1 cellular context compared by ENCODE assay signal in the genomic region with DNA sequence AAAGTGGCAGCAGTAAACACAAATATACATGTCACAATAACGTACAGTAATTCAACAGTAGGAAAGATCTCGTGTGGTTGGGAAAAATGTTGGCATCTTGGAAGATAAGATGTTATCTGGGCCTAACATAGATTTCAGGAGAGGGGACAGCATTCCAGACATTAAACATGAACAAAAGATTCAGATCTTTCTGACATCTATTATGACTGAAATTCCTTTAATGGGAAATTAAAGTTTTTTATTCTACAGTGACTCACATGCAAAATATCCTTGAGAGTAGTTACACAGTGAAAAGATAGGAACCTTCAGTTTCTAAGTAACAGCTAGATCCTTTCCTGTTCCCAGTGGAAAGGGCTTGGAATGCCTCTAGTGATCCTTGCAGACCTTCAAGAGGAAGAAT.
TF ChIP-seq lines count a peak whose summit lies in the region.

No MANE protein-coding gene starts in this region.

TF ChIP-seq in SK-N-SH, 30 proteins besides CTCF, POLR2A, EP300 and RAD21:
- TF ChIP-seq GABPA (IDR thresholded peaks at IDR 0.05; ENCODE audit: low read depth) (no peak), TAF1 (IDR thresholded peaks at IDR 0.05; ENCODE audit: borderline replicate concordance, low read depth, low read length) (no peak; the same call in 1 of the 2 replicates), RFX5 (IDR thresholded peaks at IDR 0.05; ENCODE audit: low read length) (no peak), RXRA (IDR thresholded peaks at IDR 0.05; ENCODE audit: borderline replicate concordance, low read depth) (peak; percentile 63; the same call in 1 of the 2 replicates), FOSL2 (IDR thresholded peaks at IDR 0.05; ENCODE audit: borderline replicate concordance, low read depth) (peak; percentile 71; the same call in 1 of the 2 replicates), FOXJ3 (CRISPR knock-in tag; IDR thresholded peaks at IDR 0.05) (no peak), GATA2 (CRISPR knock-in tag; IDR thresholded peaks at IDR 0.05) (no peak), RCOR1 (IDR thresholded peaks at IDR 0.05; ENCODE audit: low read length) (0 out of 2 replicates have a peak, but pooled peaks have one; percentile 19), JUND (IDR thresholded peaks at IDR 0.05) (peak; percentile 93), NRF1 (IDR thresholded peaks at IDR 0.05; ENCODE audit: low read depth, low read length) (no peak), SMC3 (IDR thresholded peaks at IDR 0.05; ENCODE audit: low read depth, low read length) (no peak), CHD2 (IDR thresholded peaks at IDR 0.05; ENCODE audit: low read length, partially characterized antibody) (no peak), NFIC (IDR thresholded peaks at IDR 0.05; ENCODE audit: borderline replicate concordance) (peak; percentile 81), TCF12 (IDR thresholded peaks at IDR 0.05) (peak; percentile 95), YY1 (IDR thresholded peaks at IDR 0.05; ENCODE audit: low read depth) (no peak), FOXM1 (IDR thresholded peaks at IDR 0.05; ENCODE audit: low read depth) (peak; percentile 79), MEF2A (IDR thresholded peaks at IDR 0.05; ENCODE audit: borderline replicate concordance, low read depth) (peak; percentile 80), SIN3A (IDR thresholded peaks at IDR 0.05; ENCODE audit: borderline replicate concordance, low read depth, low read length) (no peak; the same call in 1 of the 2 replicates), ELF1 (IDR thresholded peaks at IDR 0.05) (no peak), EZH2phosphoT487 (IDR thresholded peaks at IDR 0.05; ENCODE audit: borderline replicate concordance, low read depth) (no peak), TEAD4 (IDR thresholded peaks at IDR 0.05; ENCODE audit: borderline replicate concordance, insufficient read depth) (peak; percentile 90), MXI1 (IDR thresholded peaks at IDR 0.05; ENCODE audit: low read depth, low read length) (no peak), POLR2AphosphoS5 (IDR thresholded peaks at IDR 0.05; ENCODE audit: low read depth, low read length) (peak; percentile 68)
- TF ChIP-seq, protein P1, sequence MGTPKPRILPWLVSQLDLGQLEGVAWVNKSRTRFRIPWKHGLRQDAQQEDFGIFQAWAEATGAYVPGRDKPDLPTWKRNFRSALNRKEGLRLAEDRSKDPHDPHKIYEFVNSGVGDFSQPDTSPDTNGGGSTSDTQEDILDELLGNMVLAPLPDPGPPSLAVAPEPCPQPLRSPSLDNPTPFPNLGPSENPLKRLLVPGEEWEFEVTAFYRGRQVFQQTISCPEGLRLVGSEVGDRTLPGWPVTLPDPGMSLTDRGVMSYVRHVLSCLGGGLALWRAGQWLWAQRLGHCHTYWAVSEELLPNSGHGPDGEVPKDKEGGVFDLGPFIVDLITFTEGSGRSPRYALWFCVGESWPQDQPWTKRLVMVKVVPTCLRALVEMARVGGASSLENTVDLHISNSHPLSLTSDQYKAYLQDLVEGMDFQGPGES (IDR thresholded peaks at IDR 0.05; ENCODE audit: low read depth, low read length) = no peak
- TF ChIP-seq, protein P2, sequence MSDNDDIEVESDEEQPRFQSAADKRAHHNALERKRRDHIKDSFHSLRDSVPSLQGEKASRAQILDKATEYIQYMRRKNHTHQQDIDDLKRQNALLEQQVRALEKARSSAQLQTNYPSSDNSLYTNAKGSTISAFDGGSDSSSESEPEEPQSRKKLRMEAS (IDR thresholded peaks at IDR 0.05; ENCODE audit: low read depth) = no peak
- TF ChIP-seq, protein P3, sequence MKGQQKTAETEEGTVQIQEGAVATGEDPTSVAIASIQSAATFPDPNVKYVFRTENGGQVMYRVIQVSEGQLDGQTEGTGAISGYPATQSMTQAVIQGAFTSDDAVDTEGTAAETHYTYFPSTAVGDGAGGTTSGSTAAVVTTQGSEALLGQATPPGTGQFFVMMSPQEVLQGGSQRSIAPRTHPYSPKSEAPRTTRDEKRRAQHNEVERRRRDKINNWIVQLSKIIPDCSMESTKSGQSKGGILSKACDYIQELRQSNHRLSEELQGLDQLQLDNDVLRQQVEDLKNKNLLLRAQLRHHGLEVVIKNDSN (IDR thresholded peaks at IDR 0.05; ENCODE audit: borderline replicate concordance, low read depth) = no peak
- TF ChIP-seq, protein P4, sequence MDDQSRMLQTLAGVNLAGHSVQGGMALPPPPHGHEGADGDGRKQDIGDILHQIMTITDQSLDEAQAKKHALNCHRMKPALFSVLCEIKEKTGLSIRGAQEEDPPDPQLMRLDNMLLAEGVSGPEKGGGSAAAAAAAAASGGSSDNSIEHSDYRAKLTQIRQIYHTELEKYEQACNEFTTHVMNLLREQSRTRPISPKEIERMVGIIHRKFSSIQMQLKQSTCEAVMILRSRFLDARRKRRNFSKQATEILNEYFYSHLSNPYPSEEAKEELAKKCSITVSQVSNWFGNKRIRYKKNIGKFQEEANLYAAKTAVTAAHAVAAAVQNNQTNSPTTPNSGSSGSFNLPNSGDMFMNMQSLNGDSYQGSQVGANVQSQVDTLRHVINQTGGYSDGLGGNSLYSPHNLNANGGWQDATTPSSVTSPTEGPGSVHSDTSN (IDR thresholded peaks at IDR 0.05) = peak; percentile 91
- TF ChIP-seq, protein P5, sequence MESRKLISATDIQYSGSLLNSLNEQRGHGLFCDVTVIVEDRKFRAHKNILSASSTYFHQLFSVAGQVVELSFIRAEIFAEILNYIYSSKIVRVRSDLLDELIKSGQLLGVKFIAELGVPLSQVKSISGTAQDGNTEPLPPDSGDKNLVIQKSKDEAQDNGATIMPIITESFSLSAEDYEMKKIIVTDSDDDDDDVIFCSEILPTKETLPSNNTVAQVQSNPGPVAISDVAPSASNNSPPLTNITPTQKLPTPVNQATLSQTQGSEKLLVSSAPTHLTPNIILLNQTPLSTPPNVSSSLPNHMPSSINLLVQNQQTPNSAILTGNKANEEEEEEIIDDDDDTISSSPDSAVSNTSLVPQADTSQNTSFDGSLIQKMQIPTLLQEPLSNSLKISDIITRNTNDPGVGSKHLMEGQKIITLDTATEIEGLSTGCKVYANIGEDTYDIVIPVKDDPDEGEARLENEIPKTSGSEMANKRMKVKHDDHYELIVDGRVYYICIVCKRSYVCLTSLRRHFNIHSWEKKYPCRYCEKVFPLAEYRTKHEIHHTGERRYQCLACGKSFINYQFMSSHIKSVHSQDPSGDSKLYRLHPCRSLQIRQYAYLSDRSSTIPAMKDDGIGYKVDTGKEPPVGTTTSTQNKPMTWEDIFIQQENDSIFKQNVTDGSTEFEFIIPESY (IDR thresholded peaks at IDR 0.05; ENCODE audit: borderline replicate concordance, low read depth) = peak; percentile 66; the same call in 1 of the 2 replicates
- TF ChIP-seq, protein P6, sequence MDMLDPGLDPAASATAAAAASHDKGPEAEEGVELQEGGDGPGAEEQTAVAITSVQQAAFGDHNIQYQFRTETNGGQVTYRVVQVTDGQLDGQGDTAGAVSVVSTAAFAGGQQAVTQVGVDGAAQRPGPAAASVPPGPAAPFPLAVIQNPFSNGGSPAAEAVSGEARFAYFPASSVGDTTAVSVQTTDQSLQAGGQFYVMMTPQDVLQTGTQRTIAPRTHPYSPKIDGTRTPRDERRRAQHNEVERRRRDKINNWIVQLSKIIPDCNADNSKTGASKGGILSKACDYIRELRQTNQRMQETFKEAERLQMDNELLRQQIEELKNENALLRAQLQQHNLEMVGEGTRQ (IDR thresholded peaks at IDR 0.05; ENCODE audit: borderline replicate concordance, low read depth, low read length) = no peak
- TF ChIP-seq, protein P7, sequence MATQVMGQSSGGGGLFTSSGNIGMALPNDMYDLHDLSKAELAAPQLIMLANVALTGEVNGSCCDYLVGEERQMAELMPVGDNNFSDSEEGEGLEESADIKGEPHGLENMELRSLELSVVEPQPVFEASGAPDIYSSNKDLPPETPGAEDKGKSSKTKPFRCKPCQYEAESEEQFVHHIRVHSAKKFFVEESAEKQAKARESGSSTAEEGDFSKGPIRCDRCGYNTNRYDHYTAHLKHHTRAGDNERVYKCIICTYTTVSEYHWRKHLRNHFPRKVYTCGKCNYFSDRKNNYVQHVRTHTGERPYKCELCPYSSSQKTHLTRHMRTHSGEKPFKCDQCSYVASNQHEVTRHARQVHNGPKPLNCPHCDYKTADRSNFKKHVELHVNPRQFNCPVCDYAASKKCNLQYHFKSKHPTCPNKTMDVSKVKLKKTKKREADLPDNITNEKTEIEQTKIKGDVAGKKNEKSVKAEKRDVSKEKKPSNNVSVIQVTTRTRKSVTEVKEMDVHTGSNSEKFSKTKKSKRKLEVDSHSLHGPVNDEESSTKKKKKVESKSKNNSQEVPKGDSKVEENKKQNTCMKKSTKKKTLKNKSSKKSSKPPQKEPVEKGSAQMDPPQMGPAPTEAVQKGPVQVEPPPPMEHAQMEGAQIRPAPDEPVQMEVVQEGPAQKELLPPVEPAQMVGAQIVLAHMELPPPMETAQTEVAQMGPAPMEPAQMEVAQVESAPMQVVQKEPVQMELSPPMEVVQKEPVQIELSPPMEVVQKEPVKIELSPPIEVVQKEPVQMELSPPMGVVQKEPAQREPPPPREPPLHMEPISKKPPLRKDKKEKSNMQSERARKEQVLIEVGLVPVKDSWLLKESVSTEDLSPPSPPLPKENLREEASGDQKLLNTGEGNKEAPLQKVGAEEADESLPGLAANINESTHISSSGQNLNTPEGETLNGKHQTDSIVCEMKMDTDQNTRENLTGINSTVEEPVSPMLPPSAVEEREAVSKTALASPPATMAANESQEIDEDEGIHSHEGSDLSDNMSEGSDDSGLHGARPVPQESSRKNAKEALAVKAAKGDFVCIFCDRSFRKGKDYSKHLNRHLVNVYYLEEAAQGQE (IDR thresholded peaks at IDR 0.05; ENCODE audit: low read depth, low read length) = no peak
